ENCODE assay signal across 22 cellular contexts in genomic region chr3:32640939-32641725, GRCh38. TPM values are rescaled to one million over a fixed set of nuclear protein-coding genes. Genes with fewer than 3 reads are reported as not detected.
DNase-seq lines count a peak whose midpoint lies in the region; ATAC-seq, FAIRE-seq and TF ChIP-seq lines count a peak whose summit lies in the region.
"Had no signal": no experiment of that assay in that cellular context is flagged by ENCODE, and none has a peak within 500 bp of the region (broad histone marks: within the 10 kb centered on the region; RNA-seq: fewer than 3 reads in every experiment).

No MANE protein-coding gene starts in this region.

- H3K9me3 ChIP-seq in K562 (replicated peaks; ENCODE audit: control insufficient read depth, insufficient read depth, low read depth, low read length), result no peaks in the 10 kb centered on the region
- H3K9me3 ChIP-seq: BLaER1, SK-N-SH had no signal

- no peak for TF ChIP-seq RAD21 in K562 (CRISPR knock-in tag; conservative IDR thresholded peaks at IDR 0.05 in 1 of 2, IDR thresholded peaks at IDR 0.05 in 1 of 2)

- no peaks in the 10 kb centered on the region for H4K20me1 ChIP-seq in K562 (replicated peaks; ENCODE audit: control insufficient read depth, insufficient read depth, low read length)
- H4K20me1 ChIP-seq: BLaER1 had no signal

- no peak for FAIRE-seq in K562 (lab: Jason Lieb, UNC)

- H3K36me3 ChIP-seq in BJ (ENCODE audit: control insufficient read depth, insufficient read depth, low read length) (no peaks in the 10 kb centered on the region), K562 (ENCODE audit: control insufficient read depth, insufficient read depth, low read length) (no peaks in the 10 kb centered on the region)
- H3K36me3 ChIP-seq: BLaER1 had no signal

- H3K4me1 Mint-ChIP-seq in glutamatergic neuron (ENCODE audit: low read depth, unreplicated experiment), result peaks cover 23% of the 10 kb centered on the region
- no peaks in the 10 kb centered on the region for H3K4me1 Mint-ChIP-seq in neural crest cell
- H3K4me1 Mint-ChIP-seq: immature natural killer cell had no signal

- no peak for TF ChIP-seq EP300 in K562 (IDR thresholded peaks at IDR 0.05; ENCODE audit: low read length)

- TF ChIP-seq POLR2A in K562 (conservative IDR thresholded peaks at IDR 0.05), result no peak

- no peak overlapping the region for H2AFZ ChIP-seq in K562 (ENCODE audit: low read depth, low read length)

- no peaks in the 10 kb centered on the region for H3K79me2 ChIP-seq in K562 (ENCODE audit: control insufficient read depth, insufficient read depth, low read length)

- H3K9me1 ChIP-seq in K562 (ENCODE audit: control insufficient read depth, insufficient read depth, low read length), result no peaks in the 10 kb centered on the region

- H3K9me3 Mint-ChIP-seq in glutamatergic neuron (ENCODE audit: unreplicated experiment), result peaks cover 4% of the 10 kb centered on the region
- H3K9me3 Mint-ChIP-seq in neural crest cell, result no peaks in the 10 kb centered on the region
- H3K9me3 Mint-ChIP-seq: immature natural killer cell had no signal

- intact Hi-C loops in K562 (cut with micrococcal nuclease), result no loop called here

- peak overlapping the region; percentile 98 for H3K27ac Mint-ChIP-seq in glutamatergic neuron (ENCODE audit: unreplicated experiment)
- peak overlapping the region; percentile 48 for H3K27ac Mint-ChIP-seq in neural crest cell (ENCODE audit: unreplicated experiment)
- H3K27ac Mint-ChIP-seq: immature natural killer cell had no signal

- no peaks in the 10 kb centered on the region for H3K4me1 ChIP-seq in K562 (replicated peaks in 1 of 2; ENCODE audit: control insufficient read depth in 2 of 2, insufficient read depth in 2 of 2, low read length in 2 of 2)
- H3K4me1 ChIP-seq: BLaER1 had no signal

- H3K36me3 Mint-ChIP-seq in glutamatergic neuron (ENCODE audit: unreplicated experiment) (no peaks in the 10 kb centered on the region), neural crest cell (ENCODE audit: low read depth) (no peaks in the 10 kb centered on the region)
- H3K36me3 Mint-ChIP-seq: immature natural killer cell had no signal

- no TSS peak for BruUV-seq in K562 (replicated peaks; lab: Mats Ljungman, UMichigan)

- WGBS in K562 (ENCODE audit: insufficient coverage, low coverage, missing lambda C conversion rate), result 18% methylated on average over 7 of the region's 7 CpGs

- ATAC-seq in K562, result no peak; the same call in 2 of the 3 replicates
- ATAC-seq in GM18520 (IDR thresholded peaks at IDR 0.05; ENCODE audit: unreplicated experiment), result no peak
- no peak for ATAC-seq in GM18498 (IDR thresholded peaks at IDR 0.05; ENCODE audit: unreplicated experiment)
- ATAC-seq: PC-3 had no signal

- no peak overlapping the region for H3K4me3 ChIP-seq in BJ (ENCODE audit: low read depth, low read length)
- H3K4me3 ChIP-seq in K562, result no peak overlapping the region
- H3K4me3 ChIP-seq: BLaER1 had no signal

- POLR2A ChIA-PET in BJ (lab: Charles Lee), result no interaction called here
- POLR2A ChIA-PET in K562 (lab: Yijun Ruan, JAX), result no interaction called here
- POLR2A ChIA-PET in RWPE1 (lab: Yijun Ruan, JAX; ENCODE audit: low non-redundant PET), result no interaction called here

- H3K27me3 Mint-ChIP-seq in glutamatergic neuron (ENCODE audit: unreplicated experiment), result peaks cover 8% of the 10 kb centered on the region
- no peaks in the 10 kb centered on the region for H3K27me3 Mint-ChIP-seq in neural crest cell (ENCODE audit: low read depth)

- H3K9ac ChIP-seq in K562 (ENCODE audit: insufficient read depth in 1 of 2, low read depth in 2 of 2, low read length in 2 of 2), result no peak overlapping the region
- H3K9ac ChIP-seq: BLaER1, SK-N-SH had no signal

- H3K27me3 ChIP-seq in BJ (ENCODE audit: control insufficient read depth, insufficient read depth, low read length) (no peaks in the 10 kb centered on the region), K562 (ENCODE audit: control insufficient read depth in 2 of 2, insufficient read depth in 2 of 2, low read length in 2 of 2) (peaks cover 9 to 15% of the 10 kb centered on the region in 2 experiments)
- H3K27me3 ChIP-seq: BLaER1 had no signal

- DNase-seq in BJ (ENCODE audit: low read depth) (peak; percentile 21), K562 (ENCODE audit: extremely low read depth in 1 of 4, low spot score in 3 of 4) (no peak), glutamatergic neuron (peak; percentile 78), neural crest cell (ENCODE audit: low read depth, low spot score) (no peak), RWPE1 (ENCODE audit: low spot score) (no peak), mesenteric fat pad (ENCODE audit: low spot score) (no peak)
- DNase-seq: activated CD4-positive, alpha-beta T cell treated with anti-CD3 and anti-CD28 coated beads for 1 hour; activated effector memory CD4-positive, alpha-beta T cell treated with anti-CD3 and anti-CD28 coated beads, Interleukin-2, amount 50 U/mL, for 16 hours; anterior cingulate cortex; DMS 273 treated with DMSO at 0.1 percent for 48 hours; immature natural killer cell; midbrain; NCI-H1105; NCI-H774; occipital lobe; PC-3; SK-N-SH; stimulated activated CD4-positive, alpha-beta T cell treated with anti-CD3 and anti-CD28 coated beads, Interleukin-4, amount 100 ng/mL, for 24 hours; T1000 had no signal

- in situ Hi-C loops in K562 (cut with MboI), result no loop called here

- H3K4me3 Mint-ChIP-seq in glutamatergic neuron (ENCODE audit: unreplicated experiment) (peak overlapping the region; percentile 77), neural crest cell (no peak overlapping the region)
- H3K4me3 Mint-ChIP-seq: immature natural killer cell had no signal

- H3K4me2 ChIP-seq in K562 (ENCODE audit: insufficient read depth, low read length), result no peak overlapping the region
- H3K4me2 ChIP-seq: BLaER1, SK-N-SH had no signal

- no peak overlapping the region for H3K27ac ChIP-seq in K562 (ENCODE audit: extremely low read depth, low read depth, low read length)
- no peak overlapping the region for H3K27ac ChIP-seq in RWPE1
- H3K27ac ChIP-seq: BLaER1 had no signal

- CTCF ChIA-PET in BJ (lab: Yijun Ruan, JAX), result interaction anchor here (1.2 kb wide), 1 partner anchor 13 kb away, joined by 4 read pairs; no protein-coding TSS in a partner anchor
- CTCF ChIA-PET in K562 (lab: Yijun Ruan, JAX; ENCODE audit: low intra/inter-chr PET ratio), result no interaction called here
- CTCF ChIA-PET in RWPE1 (lab: Yijun Ruan, JAX), result no interaction called here

- no peak for TF ChIP-seq CTCF in BJ (IDR thresholded peaks at IDR 0.05; ENCODE audit: insufficient read depth, low read depth, low read length)
- no peak for TF ChIP-seq CTCF in K562 (IDR thresholded peaks at IDR 0.05 in 2 of 3, conservative IDR thresholded peaks at IDR 0.05 in 1 of 3; ENCODE audit: insufficient read depth in 2 of 3, low read depth in 1 of 3, low read length in 3 of 3)
- TF ChIP-seq CTCF in glutamatergic neuron (IDR thresholded peaks at IDR 0.05; ENCODE audit: partially characterized antibody, unreplicated experiment), result no peak
- TF ChIP-seq CTCF in neural crest cell (conservative IDR thresholded peaks at IDR 0.05), result no peak
- TF ChIP-seq CTCF in RWPE1 (conservative IDR thresholded peaks at IDR 0.05; ENCODE audit: low read depth), result no peak

TF ChIP-seq in K562, 482 proteins besides CTCF, POLR2A, EP300 and RAD21 (continues in another document):
- TF ChIP-seq L3MBTL2 (IDR thresholded peaks at IDR 0.05) (no peak), CREB1 (IDR thresholded peaks at IDR 0.05) (peak; percentile 28; the same call in 1 of the 2 replicates), CREB1 (CRISPR knock-in tag; IDR thresholded peaks at IDR 0.05) (no peak), ATF7 (IDR thresholded peaks at IDR 0.05) (peak; percentile 17; the same call in 1 of the 2 replicates), SMARCE1 (IDR thresholded peaks at IDR 0.05) (no peak), MBD2 (IDR thresholded peaks at IDR 0.05; ENCODE audit: borderline replicate concordance, low read depth) (no peak)
- TF ChIP-seq, protein P1, sequence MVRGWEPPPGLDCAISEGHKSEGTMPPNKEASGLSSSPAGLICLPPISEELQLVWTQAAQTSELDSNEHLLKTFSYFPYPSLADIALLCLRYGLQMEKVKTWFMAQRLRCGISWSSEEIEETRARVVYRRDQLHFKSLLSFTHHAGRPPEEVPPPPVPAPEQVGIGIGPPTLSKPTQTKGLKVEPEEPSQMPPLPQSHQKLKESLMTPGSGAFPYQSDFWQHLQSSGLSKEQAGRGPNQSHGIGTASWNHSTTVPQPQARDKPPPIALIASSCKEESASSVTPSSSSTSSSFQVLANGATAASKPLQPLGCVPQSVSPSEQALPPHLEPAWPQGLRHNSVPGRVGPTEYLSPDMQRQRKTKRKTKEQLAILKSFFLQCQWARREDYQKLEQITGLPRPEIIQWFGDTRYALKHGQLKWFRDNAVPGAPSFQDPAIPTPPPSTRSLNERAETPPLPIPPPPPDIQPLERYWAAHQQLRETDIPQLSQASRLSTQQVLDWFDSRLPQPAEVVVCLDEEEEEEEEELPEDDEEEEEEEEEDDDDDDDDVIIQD (CRISPR knock-in tag; IDR thresholded peaks at IDR 0.05), result no peak

RNA-seq across cellular contexts. Expression of gene CNOT10, which starts 43.9 kb away (rescaled TPM):
- polyA plus RNA-seq in BJ (2011; rRNA removed) (20.0 and 26.4 TPM in 2 replicates), K562 (2011; rRNA removed) (106 and 114 TPM in 2 replicates), K562 (2014; fragmentation: Illumina TruSeq; extraction: Trizol) (87.0 and 111 TPM in 2 replicates), K562 (2014; fragmentation: Nextera tagmentation; extraction: Ambion mirVana) (10 to 100 TPM; 35.7 to 52.2 TPM), K562 (2014; rRNA removed) (74.3 and 101 TPM in 2 replicates)
- 12.3 and 14.5 TPM in 2 replicates for polyA minus RNA-seq in BJ (2011; rRNA and poly(A)+ RNA removed)
- 123 and 357 TPM in 2 replicates for total RNA-seq in K562 (2011; cell fraction: chromatin; rRNA removed; ENCODE audit: low replicate concordance)
- total RNA-seq in K562 (2011; cell fraction: nucleolus; rRNA removed), result 80.2 and 91.3 TPM in 2 replicates
- total RNA-seq in K562 (2011; cell fraction: nucleoplasm; rRNA removed), result 134 and 162 TPM in 2 replicates
- total RNA-seq in K562 (2014; rRNA removed) (74.1 and 81.9 TPM in 2 replicates), K562 (2014; rRNA removed; fragmentation: Illumina TruSeq; extraction: Trizol) (100 and 101 TPM in 2 replicates), K562 (2015; rRNA removed; fragmentation: Illumina TruSeq; extraction: Trizol) (74.6 and 75.2 TPM in 2 replicates), K562 (2021) (91.7 and 102 TPM in 2 replicates), glutamatergic neuron (ENCODE audit: unreplicated experiment) (35.5 TPM), neural crest cell (51.7 and 53.6 TPM in 2 replicates), mesenteric fat pad (26.0 TPM)
- polyA plus RNA-seq in K562 (2011; cell fraction: cytosol; rRNA removed), result 78.3 and 108 TPM in 2 replicates
- 46.6 and 68.4 TPM in 2 replicates for polyA plus RNA-seq in K562 (2011; cell fraction: nucleus; rRNA removed)
- 50.0 and 65.9 TPM in 2 replicates for polyA plus RNA-seq in K562 (2012)
- polyA minus RNA-seq in K562 (2011; rRNA and poly(A)+ RNA removed), result 134 and 158 TPM in 2 replicates
- 56.0 and 69.2 TPM in 2 replicates for polyA minus RNA-seq in K562 (2011; cell fraction: cytosol; rRNA and poly(A)+ RNA removed)
- polyA minus RNA-seq in K562 (2011; cell fraction: nucleus; rRNA and poly(A)+ RNA removed), result 44.8 and 79.4 TPM in 2 replicates

Comparison
In these comparisons a context has a peak if more than half of its experiments do, and no peak if none do; other contexts are left out.
1. DNase-seq: peak in BJ (single experiment) and glutamatergic neuron (single experiment); none in K562 (0 of 4), neural crest cell (single experiment), RWPE1 (single experiment) and mesenteric fat pad (single experiment).